Comparison of ENCODE assay signal across 19 cellular contexts in genomic region chr13:79349011-79349410, GRCh38.
"Had no signal": no experiment of that assay in that cellular context is flagged by ENCODE, and none has a peak within 500 bp of the region (broad histone marks: within the 10 kb centered on the region; RNA-seq: fewer than 3 reads in every experiment).

No MANE protein-coding gene starts in this region.

- H3K4me1 ChIP-seq: esophagus squamous epithelium, lower lobe of right lung, parathyroid adenoma, sigmoid colon had no signal

- H3K9me3 ChIP-seq: esophagus squamous epithelium, lower lobe of right lung, sigmoid colon, thoracic aorta, upper lobe of left lung had no signal

- H3K27ac ChIP-seq: esophagus squamous epithelium, lower lobe of right lung, parathyroid adenoma, sigmoid colon, thoracic aorta, upper lobe of left lung, WERI-Rb-1 had no signal

- ATAC-seq: activated CD8-positive, alpha-beta memory T cell treated with anti-CD3 and anti-CD28 coated beads, Interleukin-2, amount 10 ng/mL, durations not matched to agents 7 days and 5 days; effector memory CD8-positive, alpha-beta T cell; lower lobe of right lung; stimulated activated memory B cell treated with anti-CD40 and anti-IgM and Interleukin-4, amounts not matched to agents 10 μg/mL and 1 μg/mL and 100 μg/mL, for 72 hours had no signal

- H3K4me3 ChIP-seq: esophagus squamous epithelium, lower lobe of right lung, sigmoid colon, thoracic aorta, upper lobe of left lung had no signal

- H3K27me3 ChIP-seq: esophagus squamous epithelium, sigmoid colon, upper lobe of left lung had no signal

- DNase-seq: activated CD4-positive, alpha-beta memory T cell treated with anti-CD3 and anti-CD28 coated beads for 36 hours; activated CD4-positive, alpha-beta T cell treated with anti-CD3 and anti-CD28 coated beads for 1 hour; activated CD8-positive, alpha-beta memory T cell treated with anti-CD3 and anti-CD28 coated beads, Interleukin-2, amount 10 ng/mL, durations not matched to agents 7 days and 5 days; activated naive CD8-positive, alpha-beta T cell treated with anti-CD3 and anti-CD28 coated beads for 36 hours; amygdala; effector memory CD8-positive, alpha-beta T cell; esophagus squamous epithelium; foreskin melanocyte; hypothalamus; lower lobe of right lung; sigmoid colon; stimulated activated CD4-positive, alpha-beta T cell treated with anti-CD3 and anti-CD28 coated beads, Interleukin-4, amount 100 ng/mL, for 4 hours; SW 1271; T-helper 2 cell; upper lobe of left lung; WERI-Rb-1 had no signal
